ENCODE assay signal across 16 cellular contexts in the genomic region with DNA sequence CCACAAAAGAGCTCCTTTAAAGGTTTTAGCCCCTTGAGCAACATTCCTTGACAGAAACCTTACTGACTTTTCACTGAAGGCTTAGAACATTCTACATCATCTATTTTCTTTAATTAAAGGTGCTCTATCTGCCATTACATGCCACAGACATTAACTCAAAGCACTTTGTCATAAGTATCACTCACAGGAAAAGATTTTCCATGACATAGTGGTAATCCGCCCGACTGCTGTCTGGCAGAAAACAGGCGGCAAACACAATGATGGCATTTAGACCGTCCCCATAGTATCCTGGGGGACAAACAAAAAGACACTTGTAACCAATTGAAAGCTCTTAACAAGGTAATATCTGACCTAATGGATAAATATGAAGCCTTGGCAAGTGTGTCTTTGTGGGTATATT.
"Had no signal": no experiment of that assay in that cellular context is flagged by ENCODE, and none has a peak within 500 bp of the region (broad histone marks: within the 10 kb centered on the region; RNA-seq: fewer than 3 reads in every experiment).

No MANE protein-coding gene starts in this region.

- H3K27ac ChIP-seq: colonic mucosa, heart left ventricle, neural progenitor cell, tibial artery, WERI-Rb-1 had no signal

- H3K9ac ChIP-seq: neural progenitor cell had no signal

- H3K27me3 ChIP-seq: colonic mucosa, heart left ventricle, neural progenitor cell, tibial artery had no signal

- DNase-seq: activated CD4-positive, alpha-beta memory T cell treated with anti-CD3 and anti-CD28 coated beads, Interleukin-2, amount 10 ng/mL, durations not matched to agents 7 days and 5 days; activated CD4-positive, alpha-beta T cell treated with anti-CD3 and anti-CD28 coated beads for 36 hours; activated gamma-delta T cell treated with Interleukin-2 at 50 U/mL for 16 hours; activated naive CD8-positive, alpha-beta T cell treated with anti-CD3 and anti-CD28 coated beads for 36 hours; activated T-cell treated with anti-CD3 and anti-CD28 coated beads, Interleukin-2, amount 50 U/mL, for 48 hours; anterior cingulate cortex; caudate nucleus; colonic mucosa; heart left ventricle; mesenchymal stem cell; retina; tibial artery; WERI-Rb-1 had no signal

- H3K4me3 ChIP-seq: colonic mucosa, heart left ventricle, neural progenitor cell, tibial artery had no signal

- H3K4me1 ChIP-seq: colonic mucosa had no signal

- ATAC-seq: activated CD4-positive, alpha-beta T cell treated with anti-CD3 and anti-CD28 coated beads for 36 hours; left lobe of liver; stimulated activated memory B cell treated with anti-CD40 and anti-IgM and Interleukin-4, amounts not matched to agents 10 μg/mL and 1 μg/mL and 100 μg/mL, for 72 hours had no signal

- H3K36me3 ChIP-seq: colonic mucosa, neural progenitor cell, WERI-Rb-1 had no signal

- H3K4me2 ChIP-seq: neural progenitor cell had no signal

- H3K9me3 ChIP-seq: colonic mucosa, heart left ventricle, tibial artery had no signal

- H2AFZ ChIP-seq: neural progenitor cell had no signal
